22 cellular contexts compared by ENCODE assay signal in the genomic region with DNA sequence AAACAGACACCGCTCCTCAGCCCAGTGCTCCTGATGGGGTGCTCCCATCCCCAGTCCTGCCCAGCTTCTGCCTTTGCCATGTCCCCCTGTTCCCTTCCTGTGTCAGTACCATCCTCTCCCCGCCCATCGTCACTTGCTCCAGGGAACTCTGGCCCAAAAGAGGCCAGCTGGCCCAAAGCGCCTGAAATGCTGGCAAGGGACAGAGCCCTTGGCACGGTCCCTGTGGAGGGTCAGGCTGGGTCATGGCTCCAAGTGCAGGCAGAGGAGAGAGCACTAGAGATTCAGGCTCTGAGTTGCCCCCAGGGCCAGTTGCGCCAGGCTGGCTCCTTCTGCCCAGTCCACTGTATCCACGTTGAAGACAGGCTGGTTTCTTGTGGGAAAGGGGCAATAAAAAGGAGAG. TPM values are rescaled to one million over a fixed set of nuclear protein-coding genes. Genes with fewer than 3 reads are reported as not detected.
DNase-seq lines count a peak whose midpoint lies in the region; ATAC-seq, FAIRE-seq and TF ChIP-seq lines count a peak whose summit lies in the region.
"Had no signal": no experiment of that assay in that cellular context is flagged by ENCODE, and none has a peak within 500 bp of the region (broad histone marks: within the 10 kb centered on the region; RNA-seq: fewer than 3 reads in every experiment).

No MANE protein-coding gene starts in this region.

- H4K8ac ChIP-seq in H1 (ENCODE audit: extremely low read depth, insufficient read depth, low read length): no peak overlapping the region

- no peak overlapping the region for H4K5ac ChIP-seq in H1 (ENCODE audit: insufficient read length, low read depth, low read length)

- H2BK20ac ChIP-seq in H1 (ENCODE audit: low read length): no peak overlapping the region

- H3K4me3 ChIP-seq in H1 (ENCODE audit: extremely low read depth in 1 of 4, insufficient read depth in 2 of 4, low read depth in 3 of 4, low read length in 4 of 4): no peak overlapping the region
- peak overlapping the region in 1 of 3 donors; percentile 40 for H3K4me3 ChIP-seq in right lobe of liver
- H3K4me3 ChIP-seq in stomach: no peak overlapping the region
- H3K4me3 ChIP-seq in hepatocyte: no peak overlapping the region
- H3K4me3 ChIP-seq: colonic mucosa, lung, skin epidermis had no signal

- no peaks in the 10 kb centered on the region for H3K27me3 ChIP-seq in H1 (replicated peaks in 1 of 4; ENCODE audit: control insufficient read depth in 3 of 4, extremely low read depth in 1 of 4, insufficient read depth in 3 of 4, low read length in 3 of 4)
- H3K27me3 ChIP-seq in right lobe of liver: no peaks in the 10 kb centered on the region
- no peaks in the 10 kb centered on the region for H3K27me3 ChIP-seq in stomach
- H3K27me3 ChIP-seq in hepatocyte: no peaks in the 10 kb centered on the region
- H3K27me3 ChIP-seq: colonic mucosa had no signal

- H3K18ac ChIP-seq in H1 (ENCODE audit: extremely low read depth, low read length): no peak overlapping the region

- H2BK120ac ChIP-seq in H1 (replicated peaks; ENCODE audit: low read depth, low read length): no peak overlapping the region

- H2BK5ac ChIP-seq in H1 (ENCODE audit: low read depth, low read length): no peak overlapping the region

- H3K36me3 ChIP-seq in H1 (ENCODE audit: control insufficient read depth in 2 of 4, insufficient read depth in 4 of 4, low read length in 3 of 4): no peaks in the 10 kb centered on the region
- H3K36me3 ChIP-seq in right lobe of liver: no peaks in the 10 kb centered on the region
- no peaks in the 10 kb centered on the region for H3K36me3 ChIP-seq in stomach
- H3K36me3 ChIP-seq in hepatocyte (replicated peaks; ENCODE audit: insufficient read depth, low read depth): no peaks in the 10 kb centered on the region
- H3K36me3 ChIP-seq: colonic mucosa had no signal

- H4K20me1 ChIP-seq in H1 (replicated peaks in 1 of 2; ENCODE audit: control insufficient read depth in 1 of 2, insufficient read depth in 2 of 2, low read length in 2 of 2) (no peaks in the 10 kb centered on the region), hepatocyte (ENCODE audit: insufficient read depth, poor library complexity, severe bottlenecking) (no peaks in the 10 kb centered on the region)

- peaks cover 5 to 12% of the 10 kb centered on the region in 2 donors for H3K4me1 Mint-ChIP-seq in stimulated activated naive B cell treated with anti-CD40 and anti-IgM and Interleukin-4, amounts not matched to agents 10 μg/mL and 1 μg/mL and 100 μg/mL, for 72 hours

- H2AFZ ChIP-seq in H1 (ENCODE audit: low read length) (no peak overlapping the region), hepatocyte (no peak overlapping the region)

- no peaks in the 10 kb centered on the region for H3K9me2 ChIP-seq in hepatocyte (replicated peaks; ENCODE audit: insufficient read depth)

- no peaks in the 10 kb centered on the region for H3K27me3 Mint-ChIP-seq in stimulated activated naive B cell treated with anti-CD40 and anti-IgM and Interleukin-4, amounts not matched to agents 10 μg/mL and 1 μg/mL and 100 μg/mL, for 72 hours
- H3K27me3 Mint-ChIP-seq: activated CD4-positive, alpha-beta T cell treated with anti-CD3 and anti-CD28 coated beads for 36 hours had no signal

- intact Hi-C loops in right lobe of liver (cut with DNase I): loop anchor here in 1 of 2 donors (10.0 kb wide), 1 partner anchor 83 kb away; a partner anchor contains a TSS
- intact Hi-C loops in stomach (cut with DNase I; ENCODE audit: low total_unique reads): no loop called here

- POLR2A ChIA-PET in H1 (lab: Charles Lee; ENCODE audit: partially characterized antibody): no interaction called here

- H3K23me2 ChIP-seq in H1 (ENCODE audit: low read depth, low read length): peaks cover 2% of the 10 kb centered on the region; the same call in 1 of the 2 replicates

- no peak overlapping the region for H3K27ac Mint-ChIP-seq in stimulated activated naive B cell treated with anti-CD40 and anti-IgM and Interleukin-4, amounts not matched to agents 10 μg/mL and 1 μg/mL and 100 μg/mL, for 72 hours
- H3K27ac Mint-ChIP-seq: activated CD4-positive, alpha-beta T cell treated with anti-CD3 and anti-CD28 coated beads for 36 hours; activated naive CD4-positive, alpha-beta T cell treated with anti-CD3 and anti-CD28 coated beads, Interleukin-2, amount 50 U/mL, for 72 hours; stimulated activated naive CD8-positive, alpha-beta T cell treated with anti-CD3 and anti-CD28 coated beads, Interleukin-15, amount 100 ng/mL, for 72 hours had no signal

- no peak for TF ChIP-seq RAD21 in H1 (IDR thresholded peaks at IDR 0.05 in 1 of 2, conservative IDR thresholded peaks at IDR 0.05 in 1 of 2; ENCODE audit: low read depth in 2 of 2, low read length in 2 of 2)

- no peaks in the 10 kb centered on the region for H3K9me3 Mint-ChIP-seq in stimulated activated naive B cell treated with anti-CD40 and anti-IgM and Interleukin-4, amounts not matched to agents 10 μg/mL and 1 μg/mL and 100 μg/mL, for 72 hours
- H3K9me3 Mint-ChIP-seq: activated naive CD4-positive, alpha-beta T cell treated with anti-CD3 and anti-CD28 coated beads, Interleukin-2, amount 50 U/mL, for 72 hours; stimulated activated naive CD8-positive, alpha-beta T cell treated with anti-CD3 and anti-CD28 coated beads, Interleukin-15, amount 100 ng/mL, for 72 hours had no signal

- H3K4me1 ChIP-seq in H1 (replicated peaks in 1 of 4; ENCODE audit: control insufficient read depth in 3 of 4, insufficient read depth in 4 of 4, low read length in 3 of 4): peaks cover 0 to 6% (median 4%) of the 10 kb centered on the region in 4 experiments; a peak in 5 of 7 replicates
- H3K4me1 ChIP-seq in right lobe of liver: peaks cover 0 to 21% (median 8%) of the 10 kb centered on the region in 4 donors
- H3K4me1 ChIP-seq in stomach: peaks cover 6 to 15% (median 9%) of the 10 kb centered on the region in 4 donors
- H3K4me1 ChIP-seq in hepatocyte (ENCODE audit: insufficient read depth): peaks cover 4% of the 10 kb centered on the region
- H3K4me1 ChIP-seq: colonic mucosa had no signal

- TF ChIP-seq CTCF in H1 (IDR thresholded peaks at IDR 0.05; ENCODE audit: control extremely low read depth in 1 of 3, insufficient read depth in 1 of 3, low read depth in 1 of 3, low read length in 3 of 3): no peak
- TF ChIP-seq CTCF in right lobe of liver (IDR thresholded peaks at IDR 0.05): no peak
- no peak for TF ChIP-seq CTCF in stomach (IDR thresholded peaks at IDR 0.05)
- no peak for TF ChIP-seq CTCF in hepatocyte (IDR thresholded peaks at IDR 0.05; ENCODE audit: poor library complexity)

- no peak overlapping the region for H4K91ac ChIP-seq in H1 (replicated peaks; ENCODE audit: insufficient read length, low read length)

- H3K23ac ChIP-seq in H1 (ENCODE audit: insufficient read length): no peak overlapping the region

- CTCF ChIA-PET in H1 (lab: Charles Lee; ENCODE audit: partially characterized antibody): interaction anchor here (1.1 to 8.7 kb wide), 5 partner anchors 8 to 151 kb away, joined by 3 to 94 read pairs (median 4); a partner anchor contains a TSS

- H3K27ac ChIP-seq in H1 (ENCODE audit: low read depth, low read length) (no peak overlapping the region), right lobe of liver (no peak overlapping the region), stomach (no peak overlapping the region), hepatocyte (no peak overlapping the region)
- H3K27ac ChIP-seq: colonic mucosa, KMS-11, skin epidermis had no signal

- H2BK15ac ChIP-seq in H1 (ENCODE audit: low read length): no peak overlapping the region

- H3K4me2 ChIP-seq in H1 (ENCODE audit: insufficient read depth in 1 of 2, low read depth in 2 of 2, low read length in 2 of 2) (no peak overlapping the region), hepatocyte (no peak overlapping the region)
- H3K4me2 ChIP-seq: KMS-11 had no signal

- no peak for FAIRE-seq in H1 (lab: Jason Lieb, UNC)
- FAIRE-seq: H54, TTC549 had no signal

- DNase-seq in RPMI7951 (ENCODE audit: low read depth) (peak; percentile 9), H1 (ENCODE audit: low read depth in 1 of 2, low spot score in 2 of 2) (no peak), right lobe of liver (peak; percentile 83 to 93 (median 91)), stomach (peak; percentile 70), hepatocyte (ENCODE audit: low spot score) (no peak), GDM1 (lab: John Stamatoyannopoulos, UW) (no peak), NCI-H1105 (lab: John Stamatoyannopoulos, UW) (no peak)
- DNase-seq in stimulated activated naive B cell treated with anti-CD40 and anti-IgM and Interleukin-4, amounts not matched to agents 10 μg/mL and 1 μg/mL and 100 μg/mL, for 72 hours: no peak
- DNase-seq: activated CD4-positive, alpha-beta T cell treated with anti-CD3 and anti-CD28 coated beads for 36 hours; colonic mucosa; NCI-H2081; NCI-H510A; stimulated activated CD4-positive, alpha-beta T cell treated with anti-CD3 and anti-CD28 coated beads, Interleukin-4, amount 100 ng/mL, for 1 hour; stimulated activated naive CD8-positive, alpha-beta T cell treated with anti-CD3 and anti-CD28 coated beads, Interleukin-15, amount 100 ng/mL, for 72 hours; SW 1271 had no signal

- no peak overlapping the region for H3K14ac ChIP-seq in H1 (ENCODE audit: insufficient read length)

- peak; percentile 51 to 71 (median 65) for ATAC-seq in right lobe of liver
- ATAC-seq in stimulated activated naive B cell treated with anti-CD40 and anti-IgM and Interleukin-4, amounts not matched to agents 10 μg/mL and 1 μg/mL and 100 μg/mL, for 72 hours (replicated peaks): no peak
- ATAC-seq: activated CD4-positive, alpha-beta T cell treated with anti-CD3 and anti-CD28 coated beads for 36 hours; activated naive CD4-positive, alpha-beta T cell treated with anti-CD3 and anti-CD28 coated beads, Interleukin-2, amount 50 U/mL, for 72 hours; stimulated activated naive CD8-positive, alpha-beta T cell treated with anti-CD3 and anti-CD28 coated beads, Interleukin-15, amount 100 ng/mL, for 72 hours had no signal

- H3K4me3 Mint-ChIP-seq in stimulated activated naive B cell treated with anti-CD40 and anti-IgM and Interleukin-4, amounts not matched to agents 10 μg/mL and 1 μg/mL and 100 μg/mL, for 72 hours: no peak overlapping the region
- H3K4me3 Mint-ChIP-seq: activated CD4-positive, alpha-beta T cell treated with anti-CD3 and anti-CD28 coated beads for 36 hours; stimulated activated naive CD8-positive, alpha-beta T cell treated with anti-CD3 and anti-CD28 coated beads, Interleukin-15, amount 100 ng/mL, for 72 hours had no signal

- H3K4ac ChIP-seq in H1 (replicated peaks; ENCODE audit: insufficient read length, low read depth, low read length): no peak overlapping the region

- no peaks in the 10 kb centered on the region for H3K79me1 ChIP-seq in H1 (ENCODE audit: low read depth, low read length)

- TF ChIP-seq EP300 in H1 (IDR thresholded peaks at IDR 0.05; ENCODE audit: borderline replicate concordance in 1 of 2, low read depth in 2 of 2, low read length in 2 of 2): no peak
- no peak for TF ChIP-seq EP300 in stomach (IDR thresholded peaks at IDR 0.05)

- H3K79me2 ChIP-seq in H1 (ENCODE audit: control insufficient read depth in 1 of 2, insufficient read depth in 2 of 2, low read length in 2 of 2): no peaks in the 10 kb centered on the region
- no peaks in the 10 kb centered on the region for H3K79me2 ChIP-seq in hepatocyte

- TF ChIP-seq POLR2A in H1 (IDR thresholded peaks at IDR 0.05; ENCODE audit: control extremely low read depth in 1 of 2, low read depth in 2 of 2, low read length in 2 of 2): no peak
- no peak for TF ChIP-seq POLR2A in right lobe of liver (IDR thresholded peaks at IDR 0.05)
- TF ChIP-seq POLR2A in stomach (IDR thresholded peaks at IDR 0.05): no peak

- no peak overlapping the region for H2AK5ac ChIP-seq in H1 (ENCODE audit: low read depth, low read length)

- H3K56ac ChIP-seq in H1 (replicated peaks; ENCODE audit: insufficient read length, low read depth, low read length): no peak overlapping the region

- H3K9me3 ChIP-seq in H1 (ENCODE audit: insufficient read depth in 2 of 2, low read depth in 1 of 2, low read length in 1 of 2) (no peaks in the 10 kb centered on the region), right lobe of liver (no peaks in the 10 kb centered on the region), stomach (no peaks in the 10 kb centered on the region), hepatocyte (ENCODE audit: low read depth) (no peaks in the 10 kb centered on the region)
- H3K9me3 ChIP-seq: colonic mucosa had no signal

- 91% methylated on average over 7 of the region's 7 CpGs; no CpG with 5 or more reads in 1 of the 2 experiments for WGBS in H1 (ENCODE audit: extremely low coverage in 1 of 2, insufficient coverage in 1 of 2, insufficient read length in 1 of 2, insufficient replicate concordance in 2 of 2, low coverage in 1 of 2, low lambda C conversion rate in 2 of 2, missing lambda C conversion rate in 1 of 2), 2 experiments
- 10% methylated on average over 7 of the region's 7 CpGs for WGBS in right lobe of liver (ENCODE audit: insufficient coverage, low coverage, low lambda C conversion rate, missing lambda C conversion rate)
- WGBS in stomach, 5 donors: 24 to 42% (median 30%) methylated on average over 7 of the region's 7 CpGs
- WGBS in hepatocyte (ENCODE audit: low lambda C conversion rate, missing lambda C conversion rate): 91% methylated on average over 7 of the region's 7 CpGs

- peak overlapping the region; percentile 44; the same call in 1 of the 2 replicates for H2BK12ac ChIP-seq in H1 (ENCODE audit: low read depth, low read length)

- H3K9ac ChIP-seq in H1 (replicated peaks in 1 of 4; ENCODE audit: extremely low read depth in 1 of 4, low read depth in 3 of 4, low read length in 3 of 4): no peak overlapping the region
- H3K9ac ChIP-seq: KMS-11 had no signal

- H3K36me3 Mint-ChIP-seq in stimulated activated naive B cell treated with anti-CD40 and anti-IgM and Interleukin-4, amounts not matched to agents 10 μg/mL and 1 μg/mL and 100 μg/mL, for 72 hours: no peaks in the 10 kb centered on the region
- H3K36me3 Mint-ChIP-seq: activated naive CD4-positive, alpha-beta T cell treated with anti-CD3 and anti-CD28 coated beads, Interleukin-2, amount 50 U/mL, for 72 hours had no signal

RNA-seq across cellular contexts. Expression of a gene that starts 8.4 kb away (rescaled TPM):
- 22.2 and 26.3 TPM in 2 replicates for total RNA-seq in RPMI7951 (2014; rRNA removed; shearing (Covaris generic))
- 68.3 and 69.3 TPM in 2 replicates for total RNA-seq in H1 (2021; fragmentation: NEBNext Ultra II Directional; extraction: Animal tissue kit (Norgen Biotek cat#: 25700))
- polyA plus RNA-seq in H1 (2011; rRNA removed) (123 and 147 TPM in 2 replicates), stomach (10 to 100 TPM; 26.5 to 31.8 (median 30.5) TPM), hepatocyte (46.4 and 53.2 TPM in 2 replicates)
- polyA plus RNA-seq in H1 (2011; cell fraction: cytosol; rRNA removed): 121 TPM
- polyA plus RNA-seq in H1 (2011; cell fraction: nucleus; rRNA removed): 165 TPM
- polyA plus RNA-seq in H1 (2012, experiment 1 of 2): 62.7 to 92.1 TPM (median 86.3 TPM) in 4 replicates
- 63.8 TPM for polyA plus RNA-seq in H1 (2012, experiment 2 of 2)
- 48.6 TPM for polyA plus RNA-seq in H1 (2013, experiment 1 of 2)
- polyA plus RNA-seq in H1 (2013, experiment 2 of 2): 47.6 TPM
- polyA minus RNA-seq in H1 (2011; rRNA and poly(A)+ RNA removed): 31.1 and 42.4 TPM in 2 replicates
- 43.2 TPM for polyA minus RNA-seq in H1 (2011; cell fraction: cytosol; rRNA and poly(A)+ RNA removed)
- 37.5 TPM for polyA minus RNA-seq in H1 (2011; cell fraction: nucleus; rRNA and poly(A)+ RNA removed)
- total RNA-seq in right lobe of liver (10 to 100 TPM; 19.4 to 44.5 (median 30.2) TPM), stomach (100 to 1,000 TPM in 1 of 5 donors, 10 to 100 TPM in 4; 22.8 to 190 (median 55.4) TPM), hepatocyte (25.9 and 32.9 TPM in 2 replicates)

RNA-seq across cellular contexts. Expression of a gene that starts 46.3 kb away (rescaled TPM):
- total RNA-seq in RPMI7951 (2014; rRNA removed; shearing (Covaris generic)): not detected in 2 replicates
- total RNA-seq in H1 (2021; fragmentation: NEBNext Ultra II Directional; extraction: Animal tissue kit (Norgen Biotek cat#: 25700)): 6.7 and 6.9 TPM in 2 replicates
- 4.3 and 4.9 TPM in 2 replicates for polyA plus RNA-seq in H1 (2011; rRNA removed)
- polyA plus RNA-seq in H1 (2011; cell fraction: cytosol; rRNA removed): 2.8 TPM
- polyA plus RNA-seq in H1 (2011; cell fraction: nucleus; rRNA removed): 4.8 TPM
- 5.9 to 7.5 TPM (median 6.1 TPM) in 4 replicates for polyA plus RNA-seq in H1 (2012, experiment 1 of 2)
- 7.4 TPM for polyA plus RNA-seq in H1 (2012, experiment 2 of 2)
- 7.1 TPM for polyA plus RNA-seq in H1 (2013, experiment 1 of 2)
- polyA plus RNA-seq in H1 (2013, experiment 2 of 2): 8.0 TPM
- 4.7 and 6.0 TPM in 2 replicates for polyA minus RNA-seq in H1 (2011; rRNA and poly(A)+ RNA removed)
- 3.7 TPM for polyA minus RNA-seq in H1 (2011; cell fraction: cytosol; rRNA and poly(A)+ RNA removed)
- 3.5 TPM for polyA minus RNA-seq in H1 (2011; cell fraction: nucleus; rRNA and poly(A)+ RNA removed)
- under 1 TPM; 0.05 to 0.33 (median 0.19) TPM for total RNA-seq in right lobe of liver
- total RNA-seq in stomach: under 1 TPM in 2 of 5 donors, not detected in 3; 0.37 to 0.45 TPM
- under 1 TPM in 2 of 3 donors, not detected in 1; 0.08 to 0.12 TPM for polyA plus RNA-seq in stomach
- total RNA-seq in hepatocyte: 0.50 and 0.76 TPM in 2 replicates
- polyA plus RNA-seq in hepatocyte: 0.30 TPM in 1 of 2 replicates, not detected in the other

RNA-seq across cellular contexts. Expression of a gene that starts 51.7 kb away (rescaled TPM):
- total RNA-seq in RPMI7951 (2014; rRNA removed; shearing (Covaris generic)): 4.6 and 5.2 TPM in 2 replicates
- 31.5 and 35.6 TPM in 2 replicates for total RNA-seq in H1 (2021; fragmentation: NEBNext Ultra II Directional; extraction: Animal tissue kit (Norgen Biotek cat#: 25700))
- polyA plus RNA-seq in H1 (2011; rRNA removed) (42.2 and 47.9 TPM in 2 replicates), stomach (1 to 10 TPM; 4.2 to 8.1 (median 6.5) TPM), hepatocyte (13.8 and 14.1 TPM in 2 replicates)
- polyA plus RNA-seq in H1 (2011; cell fraction: cytosol; rRNA removed): 21.6 TPM
- polyA plus RNA-seq in H1 (2011; cell fraction: nucleus; rRNA removed): 29.1 TPM
- polyA plus RNA-seq in H1 (2012, experiment 1 of 2): 26.6 to 35.8 TPM (median 31.6 TPM) in 4 replicates
- 26.0 TPM for polyA plus RNA-seq in H1 (2012, experiment 2 of 2)
- 23.4 TPM for polyA plus RNA-seq in H1 (2013, experiment 1 of 2)
- 23.6 TPM for polyA plus RNA-seq in H1 (2013, experiment 2 of 2)
- 27.1 and 28.3 TPM in 2 replicates for polyA minus RNA-seq in H1 (2011; rRNA and poly(A)+ RNA removed)
- polyA minus RNA-seq in H1 (2011; cell fraction: cytosol; rRNA and poly(A)+ RNA removed): 15.7 TPM
- polyA minus RNA-seq in H1 (2011; cell fraction: nucleus; rRNA and poly(A)+ RNA removed): 14.6 TPM
- total RNA-seq in right lobe of liver (10 to 100 TPM in 2 of 6 experiments, 1 to 10 TPM in 4; 5.3 to 25.8 (median 8.8) TPM), stomach (10 to 100 TPM in 4 of 5 donors, not detected in 1; 11.7 to 27.2 (median 15.1) TPM), hepatocyte (12.1 and 17.5 TPM in 2 replicates)
- total RNA-seq: Daoy had no signal

Comparison
In these comparisons a context has a peak if more than half of its experiments do, and no peak if none do; other contexts are left out.
1. DNase-seq: peak in RPMI7951 (single experiment), right lobe of liver (3 of 3) and stomach (single experiment); none in H1 (0 of 2), hepatocyte (single experiment), stimulated activated naive B cell treated with anti-CD40 and anti-IgM and Interleukin-4, amounts not matched to agents 10 μg/mL and 1 μg/mL and 100 μg/mL, for 72 hours (single experiment), GDM1 (single experiment) and NCI-H1105 (single experiment).
2. ATAC-seq: peak in right lobe of liver (4 of 4); none in stimulated activated naive B cell treated with anti-CD40 and anti-IgM and Interleukin-4, amounts not matched to agents 10 μg/mL and 1 μg/mL and 100 μg/mL, for 72 hours (0 of 2).